1 cellular context compared by ENCODE assay signal in genomic region chr10:49173201-49173772, GRCh38.
TF ChIP-seq lines count a peak whose summit lies in the region.

No MANE protein-coding gene starts in this region.

TF ChIP-seq in K562, 482 proteins besides CTCF, POLR2A, EP300 and RAD21 (continued from another document and continues in another):
- TF ChIP-seq, protein P1, sequence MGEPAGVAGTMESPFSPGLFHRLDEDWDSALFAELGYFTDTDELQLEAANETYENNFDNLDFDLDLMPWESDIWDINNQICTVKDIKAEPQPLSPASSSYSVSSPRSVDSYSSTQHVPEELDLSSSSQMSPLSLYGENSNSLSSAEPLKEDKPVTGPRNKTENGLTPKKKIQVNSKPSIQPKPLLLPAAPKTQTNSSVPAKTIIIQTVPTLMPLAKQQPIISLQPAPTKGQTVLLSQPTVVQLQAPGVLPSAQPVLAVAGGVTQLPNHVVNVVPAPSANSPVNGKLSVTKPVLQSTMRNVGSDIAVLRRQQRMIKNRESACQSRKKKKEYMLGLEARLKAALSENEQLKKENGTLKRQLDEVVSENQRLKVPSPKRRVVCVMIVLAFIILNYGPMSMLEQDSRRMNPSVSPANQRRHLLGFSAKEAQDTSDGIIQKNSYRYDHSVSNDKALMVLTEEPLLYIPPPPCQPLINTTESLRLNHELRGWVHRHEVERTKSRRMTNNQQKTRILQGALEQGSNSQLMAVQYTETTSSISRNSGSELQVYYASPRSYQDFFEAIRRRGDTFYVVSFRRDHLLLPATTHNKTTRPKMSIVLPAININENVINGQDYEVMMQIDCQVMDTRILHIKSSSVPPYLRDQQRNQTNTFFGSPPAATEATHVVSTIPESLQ (CRISPR knock-in tag; IDR thresholded peaks at IDR 0.05): no peak
- no peak for TF ChIP-seq HDAC3 (IDR thresholded peaks at IDR 0.05; ENCODE audit: borderline replicate concordance, partially characterized antibody)
- TF ChIP-seq ZNF175 (CRISPR knock-in tag; IDR thresholded peaks at IDR 0.05; ENCODE audit: low read depth): peak; percentile 58; the same call in 1 of the 2 replicates
- TF ChIP-seq, protein P2, sequence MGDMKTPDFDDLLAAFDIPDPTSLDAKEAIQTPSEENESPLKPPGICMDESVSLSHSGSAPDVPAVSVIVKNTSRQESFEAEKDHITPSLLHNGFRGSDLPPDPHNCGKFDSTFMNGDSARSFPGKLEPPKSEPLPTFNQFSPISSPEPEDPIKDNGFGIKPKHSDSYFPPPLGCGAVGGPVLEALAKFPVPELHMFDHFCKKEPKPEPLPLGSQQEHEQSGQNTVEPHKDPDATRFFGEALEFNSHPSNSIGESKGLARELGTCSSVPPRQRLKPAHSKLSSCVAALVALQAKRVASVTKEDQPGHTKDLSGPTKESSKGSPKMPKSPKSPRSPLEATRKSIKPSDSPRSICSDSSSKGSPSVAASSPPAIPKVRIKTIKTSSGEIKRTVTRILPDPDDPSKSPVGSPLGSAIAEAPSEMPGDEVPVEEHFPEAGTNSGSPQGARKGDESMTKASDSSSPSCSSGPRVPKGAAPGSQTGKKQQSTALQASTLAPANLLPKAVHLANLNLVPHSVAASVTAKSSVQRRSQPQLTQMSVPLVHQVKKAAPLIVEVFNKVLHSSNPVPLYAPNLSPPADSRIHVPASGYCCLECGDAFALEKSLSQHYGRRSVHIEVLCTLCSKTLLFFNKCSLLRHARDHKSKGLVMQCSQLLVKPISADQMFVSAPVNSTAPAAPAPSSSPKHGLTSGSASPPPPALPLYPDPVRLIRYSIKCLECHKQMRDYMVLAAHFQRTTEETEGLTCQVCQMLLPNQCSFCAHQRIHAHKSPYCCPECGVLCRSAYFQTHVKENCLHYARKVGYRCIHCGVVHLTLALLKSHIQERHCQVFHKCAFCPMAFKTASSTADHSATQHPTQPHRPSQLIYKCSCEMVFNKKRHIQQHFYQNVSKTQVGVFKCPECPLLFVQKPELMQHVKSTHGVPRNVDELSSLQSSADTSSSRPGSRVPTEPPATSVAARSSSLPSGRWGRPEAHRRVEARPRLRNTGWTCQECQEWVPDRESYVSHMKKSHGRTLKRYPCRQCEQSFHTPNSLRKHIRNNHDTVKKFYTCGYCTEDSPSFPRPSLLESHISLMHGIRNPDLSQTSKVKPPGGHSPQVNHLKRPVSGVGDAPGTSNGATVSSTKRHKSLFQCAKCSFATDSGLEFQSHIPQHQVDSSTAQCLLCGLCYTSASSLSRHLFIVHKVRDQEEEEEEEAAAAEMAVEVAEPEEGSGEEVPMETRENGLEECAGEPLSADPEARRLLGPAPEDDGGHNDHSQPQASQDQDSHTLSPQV (IDR thresholded peaks at IDR 0.05): peak; percentile 89
- 0 out of 2 replicates have a peak, but pooled peaks have one; percentile 39 for TF ChIP-seq NBN (IDR thresholded peaks at IDR 0.05; ENCODE audit: low read depth)
- 0 out of 2 replicates have a peak, but pooled peaks have one; percentile 40 for TF ChIP-seq OTX1 (CRISPR knock-in tag; IDR thresholded peaks at IDR 0.05)
- 0 out of 2 replicates have a peak, but pooled peaks have one; percentile 41 for TF ChIP-seq JUN (IDR thresholded peaks at IDR 0.05; ENCODE audit: borderline replicate concordance, low read depth, low read length)
- TF ChIP-seq JUN (CRISPR knock-in tag; IDR thresholded peaks at IDR 0.05; ENCODE audit: borderline replicate concordance): no peak
- TF ChIP-seq MYNN (IDR thresholded peaks at IDR 0.05): peak; percentile 49; the same call in 1 of the 2 replicates
- TF ChIP-seq MYNN (CRISPR knock-in tag; IDR thresholded peaks at IDR 0.05): no peak
- TF ChIP-seq GABPB2 (CRISPR knock-in tag; conservative IDR thresholded peaks at IDR 0.05): no peak
- peak; percentile 86 for TF ChIP-seq CBFA2T3 (IDR thresholded peaks at IDR 0.05)
- TF ChIP-seq, protein P3, sequence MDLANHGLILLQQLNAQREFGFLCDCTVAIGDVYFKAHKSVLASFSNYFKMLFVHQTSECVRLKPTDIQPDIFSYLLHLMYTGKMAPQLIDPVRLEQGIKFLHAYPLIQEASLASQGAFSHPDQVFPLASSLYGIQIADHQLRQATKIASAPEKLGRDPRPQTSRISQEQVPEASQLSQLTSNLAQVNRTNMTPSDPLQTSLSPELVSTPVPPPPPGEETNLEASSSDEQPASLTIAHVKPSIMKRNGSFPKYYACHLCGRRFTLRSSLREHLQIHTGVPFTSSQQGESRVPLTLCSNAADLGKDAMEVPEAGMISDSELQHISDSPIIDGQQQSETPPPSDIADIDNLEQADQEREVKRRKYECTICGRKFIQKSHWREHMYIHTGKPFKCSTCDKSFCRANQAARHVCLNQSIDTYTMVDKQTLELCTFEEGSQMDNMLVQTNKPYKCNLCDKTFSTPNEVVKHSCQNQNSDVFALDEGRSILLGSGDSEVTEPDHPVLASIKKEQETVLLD (IDR thresholded peaks at IDR 0.05): peak; percentile 50; the same call in 1 of the 2 replicates
- TF ChIP-seq, protein P4, sequence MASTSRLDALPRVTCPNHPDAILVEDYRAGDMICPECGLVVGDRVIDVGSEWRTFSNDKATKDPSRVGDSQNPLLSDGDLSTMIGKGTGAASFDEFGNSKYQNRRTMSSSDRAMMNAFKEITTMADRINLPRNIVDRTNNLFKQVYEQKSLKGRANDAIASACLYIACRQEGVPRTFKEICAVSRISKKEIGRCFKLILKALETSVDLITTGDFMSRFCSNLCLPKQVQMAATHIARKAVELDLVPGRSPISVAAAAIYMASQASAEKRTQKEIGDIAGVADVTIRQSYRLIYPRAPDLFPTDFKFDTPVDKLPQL (IDR thresholded peaks at IDR 0.05; ENCODE audit: extremely low read depth, insufficient read length): peak; percentile 12
- peak; percentile 90 for TF ChIP-seq ARID1B (IDR thresholded peaks at IDR 0.05)
- TF ChIP-seq ZNF239 (CRISPR knock-in tag; IDR thresholded peaks at IDR 0.05): no peak
- TF ChIP-seq KDM5B (IDR thresholded peaks at IDR 0.05; ENCODE audit: insufficient replicate concordance, low read depth, low read length): peak; percentile 30
- TF ChIP-seq, protein P5, sequence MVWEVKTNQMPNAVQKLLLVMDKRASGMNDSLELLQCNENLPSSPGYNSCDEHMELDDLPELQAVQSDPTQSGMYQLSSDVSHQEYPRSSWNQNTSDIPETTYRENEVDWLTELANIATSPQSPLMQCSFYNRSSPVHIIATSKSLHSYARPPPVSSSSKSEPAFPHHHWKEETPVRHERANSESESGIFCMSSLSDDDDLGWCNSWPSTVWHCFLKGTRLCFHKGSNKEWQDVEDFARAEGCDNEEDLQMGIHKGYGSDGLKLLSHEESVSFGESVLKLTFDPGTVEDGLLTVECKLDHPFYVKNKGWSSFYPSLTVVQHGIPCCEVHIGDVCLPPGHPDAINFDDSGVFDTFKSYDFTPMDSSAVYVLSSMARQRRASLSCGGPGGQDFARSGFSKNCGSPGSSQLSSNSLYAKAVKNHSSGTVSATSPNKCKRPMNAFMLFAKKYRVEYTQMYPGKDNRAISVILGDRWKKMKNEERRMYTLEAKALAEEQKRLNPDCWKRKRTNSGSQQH (CRISPR knock-in tag; IDR thresholded peaks at IDR 0.05): peak; percentile 4; the same call in 1 of the 2 replicates
- TF ChIP-seq CBFA2T2 (conservative IDR thresholded peaks at IDR 0.05): peak; percentile 68
- peak; percentile 72; the same call in 1 of the 2 replicates for TF ChIP-seq GATA2 (CRISPR knock-in tag; IDR thresholded peaks at IDR 0.05)
- TF ChIP-seq TCF3 (CRISPR knock-in tag; IDR thresholded peaks at IDR 0.05): peak; percentile 79
- TF ChIP-seq SMARCA4 (IDR thresholded peaks at IDR 0.05): peak; percentile 76
- TF ChIP-seq KDM4B (IDR thresholded peaks at IDR 0.05; ENCODE audit: borderline replicate concordance in 2 of 2, low read depth in 1 of 2): peak in 1 of 2 experiments; percentile 29; a peak in 1 of 4 replicates
- TF ChIP-seq SAP30 (IDR thresholded peaks at IDR 0.05; ENCODE audit: borderline replicate concordance, insufficient read depth, low read depth, low read length, poor library complexity, severe bottlenecking): peak; percentile 40
- peak; percentile 42; the same call in 1 of the 2 replicates for TF ChIP-seq EHMT2 (IDR thresholded peaks at IDR 0.05)
- TF ChIP-seq, protein P6, sequence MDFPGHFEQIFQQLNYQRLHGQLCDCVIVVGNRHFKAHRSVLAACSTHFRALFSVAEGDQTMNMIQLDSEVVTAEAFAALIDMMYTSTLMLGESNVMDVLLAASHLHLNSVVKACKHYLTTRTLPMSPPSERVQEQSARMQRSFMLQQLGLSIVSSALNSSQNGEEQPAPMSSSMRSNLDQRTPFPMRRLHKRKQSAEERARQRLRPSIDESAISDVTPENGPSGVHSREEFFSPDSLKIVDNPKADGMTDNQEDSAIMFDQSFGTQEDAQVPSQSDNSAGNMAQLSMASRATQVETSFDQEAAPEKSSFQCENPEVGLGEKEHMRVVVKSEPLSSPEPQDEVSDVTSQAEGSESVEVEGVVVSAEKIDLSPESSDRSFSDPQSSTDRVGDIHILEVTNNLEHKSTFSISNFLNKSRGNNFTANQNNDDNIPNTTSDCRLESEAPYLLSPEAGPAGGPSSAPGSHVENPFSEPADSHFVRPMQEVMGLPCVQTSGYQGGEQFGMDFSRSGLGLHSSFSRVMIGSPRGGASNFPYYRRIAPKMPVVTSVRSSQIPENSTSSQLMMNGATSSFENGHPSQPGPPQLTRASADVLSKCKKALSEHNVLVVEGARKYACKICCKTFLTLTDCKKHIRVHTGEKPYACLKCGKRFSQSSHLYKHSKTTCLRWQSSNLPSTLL (IDR thresholded peaks at IDR 0.05): 0 out of 2 replicates have a peak, but pooled peaks have one; percentile 45
- TF ChIP-seq NEUROD1 (IDR thresholded peaks at IDR 0.05; ENCODE audit: borderline replicate concordance, low read depth, low read length, partially characterized antibody): peak; percentile 16
- TF ChIP-seq, protein P7, sequence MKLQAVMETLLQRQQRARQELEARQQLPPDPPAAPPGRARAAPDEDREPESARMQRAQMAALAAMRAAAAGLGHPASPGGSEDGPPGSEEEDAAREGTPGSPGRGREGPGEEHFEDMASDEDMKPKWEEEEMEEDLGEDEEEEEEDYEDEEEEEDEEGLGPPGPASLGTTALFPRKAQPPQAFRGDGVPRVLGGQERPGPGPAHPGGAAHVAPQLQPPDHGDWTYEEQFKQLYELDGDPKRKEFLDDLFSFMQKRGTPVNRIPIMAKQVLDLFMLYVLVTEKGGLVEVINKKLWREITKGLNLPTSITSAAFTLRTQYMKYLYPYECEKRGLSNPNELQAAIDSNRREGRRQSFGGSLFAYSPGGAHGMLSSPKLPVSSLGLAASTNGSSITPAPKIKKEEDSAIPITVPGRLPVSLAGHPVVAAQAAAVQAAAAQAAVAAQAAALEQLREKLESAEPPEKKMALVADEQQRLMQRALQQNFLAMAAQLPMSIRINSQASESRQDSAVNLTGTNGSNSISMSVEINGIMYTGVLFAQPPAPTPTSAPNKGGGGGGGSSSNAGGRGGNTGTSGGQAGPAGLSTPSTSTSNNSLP (IDR thresholded peaks at IDR 0.05; ENCODE audit: borderline replicate concordance, low read depth, low read length): no peak
- TF ChIP-seq MAFG (tag; conservative IDR thresholded peaks at IDR 0.05): peak; percentile 9; the same call in 1 of the 2 replicates
- peak; percentile 61; the same call in 1 of the 2 replicates for TF ChIP-seq TFAP4 (CRISPR knock-in tag; IDR thresholded peaks at IDR 0.05; ENCODE audit: borderline replicate concordance)
- 0 out of 2 replicates have a peak, but pooled peaks have one; percentile 32 for TF ChIP-seq GTF2E2 (tag; IDR thresholded peaks at IDR 0.05)
- TF ChIP-seq KHSRP (IDR thresholded peaks at IDR 0.05): 0 out of 2 replicates have a peak, but pooled peaks have one; percentile 45
- peak; percentile 63 for TF ChIP-seq DACH1 (IDR thresholded peaks at IDR 0.05; ENCODE audit: partially characterized antibody)
- 0 out of 4 replicates have a peak, but pooled peaks of 1 of the 2 experiments have one; percentile 17 for TF ChIP-seq ETV6 (IDR thresholded peaks at IDR 0.05; ENCODE audit: borderline replicate concordance in 1 of 2, low read depth in 2 of 2, low read length in 1 of 2)
- TF ChIP-seq ETV6 (CRISPR knock-in tag; IDR thresholded peaks at IDR 0.05; ENCODE audit: borderline replicate concordance): no peak
- peak in 1 of 2 experiments; percentile 83; a peak in 2 of 4 replicates for TF ChIP-seq ZNF639 (CRISPR knock-in tag; conservative IDR thresholded peaks at IDR 0.05 in 1 of 2, IDR thresholded peaks at IDR 0.05 in 1 of 2)
- TF ChIP-seq RNF2 (IDR thresholded peaks at IDR 0.05): peak; percentile 73; the same call in 1 of the 2 replicates
- peak in 1 of 2 experiments; percentile 84; a peak in 2 of 4 replicates for TF ChIP-seq HDAC1 (IDR thresholded peaks at IDR 0.05)
- peak; percentile 30; the same call in 1 of the 2 replicates for TF ChIP-seq ESRRA (IDR thresholded peaks at IDR 0.05; ENCODE audit: borderline replicate concordance, low read depth)
- peak in 1 of 2 experiments; percentile 89; a peak in 3 of 4 replicates for TF ChIP-seq UBTF (IDR thresholded peaks at IDR 0.05; ENCODE audit: borderline replicate concordance in 1 of 2, low read depth in 2 of 2, low read length in 2 of 2)
